Comparison of ENCODE assay signal across 9 cellular contexts in the genomic region with DNA sequence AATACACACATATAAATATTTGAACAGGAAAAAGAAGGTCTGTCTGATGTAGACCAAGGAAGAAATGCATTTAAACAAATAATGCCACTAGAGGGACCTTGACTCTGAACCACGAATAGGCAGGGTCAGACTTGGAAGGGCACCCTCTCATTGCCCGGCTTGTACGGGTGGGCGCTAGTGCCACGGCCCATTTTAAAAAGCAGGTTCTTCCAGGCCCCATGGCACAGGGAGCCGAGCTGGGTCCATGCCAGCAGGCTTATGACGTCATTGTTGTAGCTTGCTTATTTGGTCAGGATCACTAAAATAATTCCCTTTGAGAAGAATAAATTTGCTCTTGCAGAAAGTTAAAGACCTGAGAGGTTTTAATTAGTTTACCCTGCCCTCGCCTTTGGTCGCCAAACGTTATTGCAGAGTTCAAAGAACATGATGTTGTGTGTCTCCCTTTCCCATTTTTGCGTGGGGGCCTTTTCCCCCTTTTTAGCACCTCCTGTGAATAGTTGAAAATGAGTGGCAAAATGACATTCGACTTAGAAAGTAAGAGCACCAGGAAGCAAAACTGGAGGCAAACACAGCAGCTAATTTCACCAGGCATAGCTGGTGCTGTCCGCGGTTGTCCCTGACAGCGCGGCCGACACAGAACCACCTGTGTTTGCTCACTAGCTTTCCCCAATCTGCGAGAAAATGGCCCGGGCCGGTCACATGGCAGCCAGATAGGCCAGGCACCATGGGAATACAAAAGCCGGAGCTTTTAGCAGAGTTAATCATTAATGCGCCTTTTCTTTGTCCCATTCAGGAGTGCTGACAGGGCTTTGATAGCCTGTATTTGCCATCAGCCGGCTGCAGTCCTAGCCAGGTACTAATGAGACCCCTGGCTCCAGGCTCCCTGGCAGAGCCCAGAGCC.
DNase-seq lines count a peak whose midpoint lies in the region; ATAC-seq and TF ChIP-seq lines count a peak whose summit lies in the region.
"Had no signal": no experiment of that assay in that cellular context is flagged by ENCODE, and none has a peak within 500 bp of the region (broad histone marks: within the 10 kb centered on the region; RNA-seq: fewer than 3 reads in every experiment).

No MANE protein-coding gene starts in this region.

- ATAC-seq in HG03135 (IDR thresholded peaks at IDR 0.05; ENCODE audit: unreplicated experiment) = no peak
- no peak for ATAC-seq in activated CD4-positive, CD25-positive, alpha-beta regulatory T cell treated with anti-CD3 and anti-CD28 coated beads, Interleukin-2, amount 50 U/mL, for 24 hours

- H2AFZ ChIP-seq in neural progenitor cell (replicated peaks) = no peak overlapping the region

- H3K27ac Mint-ChIP-seq in neural progenitor cell = no peak overlapping the region

- peak overlapping the region; percentile 68 for H3K27ac ChIP-seq in HUES48 (ENCODE audit: low read depth, low read length)
- H3K27ac ChIP-seq in neural progenitor cell = no peak overlapping the region

- H3K27me3 ChIP-seq in HUES48 (ENCODE audit: control insufficient read depth, insufficient read depth, low read length) = no peaks in the 10 kb centered on the region; the same call in 1 of the 2 replicates
- H3K27me3 ChIP-seq in endocrine pancreas (ENCODE audit: control insufficient read depth, insufficient read depth, low read length) = no peaks in the 10 kb centered on the region
- H3K27me3 ChIP-seq in neural progenitor cell = peaks cover 26% of the 10 kb centered on the region

- no peaks in the 10 kb centered on the region for H4K20me1 ChIP-seq in neural progenitor cell (ENCODE audit: low read depth)

- H3K4me1 Mint-ChIP-seq in neural progenitor cell = peaks cover 16% of the 10 kb centered on the region

- no peak overlapping the region for H3K4me3 ChIP-seq in HUES48 (ENCODE audit: low read depth, low read length)
- peak overlapping the region; percentile 73 for H3K4me3 ChIP-seq in endocrine pancreas (ENCODE audit: control insufficient read depth, insufficient read depth, low read length)
- H3K4me3 ChIP-seq in neural progenitor cell = no peak overlapping the region

- no peak overlapping the region for H3K4me3 Mint-ChIP-seq in neural progenitor cell

- DNase-seq in NCI-H510A (lab: John Stamatoyannopoulos, UW) (peak; percentile 74), neural progenitor cell (ENCODE audit: low spot score) (peak; percentile 86), NCI-H187 treated with DMSO at 0.1 percent for 48 hours (lab: John Stamatoyannopoulos, UW) (no peak), AG08396 (ENCODE audit: low spot score) (no peak)
- DNase-seq: NCI-H524 had no signal

- H3K4me2 ChIP-seq in neural progenitor cell = peak overlapping the region; percentile 63

- H3K9me3 Mint-ChIP-seq in neural progenitor cell = no peaks in the 10 kb centered on the region

- H3K79me2 ChIP-seq in neural progenitor cell (ENCODE audit: low read depth) = no peaks in the 10 kb centered on the region

- H3K9ac ChIP-seq in HUES48 (ENCODE audit: low read depth, low read length) (no peak overlapping the region), endocrine pancreas (ENCODE audit: control insufficient read depth, insufficient read depth, low read length) (peak overlapping the region; percentile 58), neural progenitor cell (no peak overlapping the region)

- H3K36me3 ChIP-seq in HUES48 (ENCODE audit: control insufficient read depth, insufficient read depth, low read length) = no peaks in the 10 kb centered on the region
- no peaks in the 10 kb centered on the region for H3K36me3 ChIP-seq in endocrine pancreas (ENCODE audit: control insufficient read depth, insufficient read depth, low read length)
- no peaks in the 10 kb centered on the region for H3K36me3 ChIP-seq in neural progenitor cell

- H3F3A ChIP-seq in neural progenitor cell (ENCODE audit: low read depth) = peaks cover 5% of the 10 kb centered on the region

- H3K27me3 Mint-ChIP-seq in neural progenitor cell (ENCODE audit: insufficient read depth, low read depth) = peaks cover 2% of the 10 kb centered on the region

- peaks cover 21% of the 10 kb centered on the region for H3K4me1 ChIP-seq in HUES48 (ENCODE audit: control insufficient read depth, insufficient read depth, low read length)
- peaks cover 8% of the 10 kb centered on the region for H3K4me1 ChIP-seq in endocrine pancreas (ENCODE audit: control insufficient read depth, insufficient read depth, low read length)
- peaks cover 12% of the 10 kb centered on the region for H3K4me1 ChIP-seq in neural progenitor cell

- no peaks in the 10 kb centered on the region for H3K36me3 Mint-ChIP-seq in neural progenitor cell

- peak; percentile 7 for TF ChIP-seq CTCF in neural progenitor cell (IDR thresholded peaks at IDR 0.05)

- H3K9me3 ChIP-seq in HUES48 (ENCODE audit: control insufficient read depth, insufficient read depth, low read length) (no peaks in the 10 kb centered on the region), endocrine pancreas (ENCODE audit: control insufficient read depth, low read length) (no peaks in the 10 kb centered on the region), neural progenitor cell (ENCODE audit: low read depth) (no peaks in the 10 kb centered on the region)

Comparison
In these comparisons a context has a peak if more than half of its experiments do, and no peak if none do; other contexts are left out.
1. DNase-seq: peak in NCI-H510A (single experiment) and neural progenitor cell (single experiment); none in NCI-H187 treated with DMSO at 0.1 percent for 48 hours (single experiment) and AG08396 (single experiment).